1 cellular context compared by ENCODE assay signal in genomic region chr20:44287272-44288097, GRCh38.
TF ChIP-seq lines count a peak whose summit lies in the region.

No MANE protein-coding gene starts in this region.

TF ChIP-seq in K562, 482 proteins besides CTCF, POLR2A, EP300 and RAD21:
- TF ChIP-seq ZNF217 (CRISPR knock-in tag; IDR thresholded peaks at IDR 0.05) (no peak), PHF21A (IDR thresholded peaks at IDR 0.05; ENCODE audit: borderline replicate concordance, low read depth) (no peak), ZNF431 (CRISPR knock-in tag; IDR thresholded peaks at IDR 0.05) (peak; percentile 92)
TF ChIP-seq in K562: peak in this region for 1.
